Comparison of ENCODE assay signal across 19 cellular contexts in genomic region chr14:53621986-53622385, GRCh38.
"Had no signal": no experiment of that assay in that cellular context is flagged by ENCODE, and none has a peak within 500 bp of the region (broad histone marks: within the 10 kb centered on the region; RNA-seq: fewer than 3 reads in every experiment).

No MANE protein-coding gene starts in this region.

- H3K36me3 ChIP-seq: gastroesophageal sphincter, left ventricle myocardium inferior, lower lobe of right lung, neutrophil, tibial artery, upper lobe of left lung, uterus had no signal

- ATAC-seq: esophagus mucosa; gastroesophageal sphincter; left cardiac atrium; lower lobe of right lung; naive thymus-derived CD4-positive, alpha-beta T cell; sciatic nerve; stimulated activated naive CD8-positive, alpha-beta T cell treated with anti-CD3 and anti-CD28 coated beads, Interleukin-15, Interleukin-2, amounts not matched to agents 100 U/mL and 50 U/mL, for 24 hours had no signal

- H3K9me3 ChIP-seq: gastroesophageal sphincter, left ventricle myocardium inferior, lower lobe of right lung, neutrophil, tibial artery, upper lobe of left lung, uterus had no signal

- H3K27ac ChIP-seq: gastroesophageal sphincter, left ventricle myocardium inferior, lower lobe of right lung, neutrophil, skin epidermis, tibial artery, upper lobe of left lung, uterus had no signal

- H3K4me3 Mint-ChIP-seq: memory B cell; naive thymus-derived CD4-positive, alpha-beta T cell had no signal

- H3K4me1 ChIP-seq: lower lobe of right lung, upper lobe of left lung, uterus had no signal

- H3K36me3 Mint-ChIP-seq: memory B cell; naive thymus-derived CD4-positive, alpha-beta T cell had no signal

- H3K27ac Mint-ChIP-seq: memory B cell; naive thymus-derived CD4-positive, alpha-beta T cell had no signal

- H3K27me3 ChIP-seq: gastroesophageal sphincter, neutrophil, tibial artery, upper lobe of left lung, uterus had no signal

- H3K4me3 ChIP-seq: gastroesophageal sphincter, left ventricle myocardium inferior, lower lobe of right lung, skin epidermis, tibial artery, upper lobe of left lung, uterus had no signal

- H3K4me1 Mint-ChIP-seq: naive thymus-derived CD4-positive, alpha-beta T cell had no signal

- H3K9me3 Mint-ChIP-seq: memory B cell had no signal

- DNase-seq: effector memory CD4-positive, alpha-beta T cell; glutamatergic neuron; kidney; left cardiac atrium; left ventricle myocardium inferior; lower lobe of right lung; naive thymus-derived CD4-positive, alpha-beta T cell; posterior cingulate gyrus; stimulated activated CD4-positive, alpha-beta T cell treated with anti-CD3 and anti-CD28 coated beads, Interleukin-12 subunit alpha, Interleukin-12 subunit beta, amount 100 ng/mL, for 4 hours; stimulated activated naive CD8-positive, alpha-beta T cell treated with anti-CD3 and anti-CD28 coated beads, Interleukin-15, Interleukin-2, amounts not matched to agents 100 U/mL and 50 U/mL, for 24 hours; tibial artery; upper lobe of left lung; uterus had no signal
